8 cellular contexts compared by ENCODE assay signal in genomic region chr17:81094224-81094743, GRCh38. TPM values are rescaled to one million over a fixed set of nuclear protein-coding genes. Genes with fewer than 3 reads are reported as not detected.
A peak's percentile ranks its signal among the peaks of the same experiment; 100 is the strongest.
DNase-seq lines count a peak whose midpoint lies in the region; ATAC-seq and TF ChIP-seq lines count a peak whose summit lies in the region.

No MANE protein-coding gene starts in this region.

- no peaks in the 10 kb centered on the region for H3K9me3 Mint-ChIP-seq in activated naive CD4-positive, alpha-beta T cell treated with anti-CD3 and anti-CD28 coated beads, Interleukin-2, amount 50 U/mL, for 24 hours
- no peaks in the 10 kb centered on the region for H3K9me3 Mint-ChIP-seq in type B pancreatic cell

- no peaks in the 10 kb centered on the region for H3K36me3 Mint-ChIP-seq in activated naive CD4-positive, alpha-beta T cell treated with anti-CD3 and anti-CD28 coated beads, Interleukin-2, amount 50 U/mL, for 24 hours
- no peaks in the 10 kb centered on the region for H3K36me3 Mint-ChIP-seq in type B pancreatic cell

- H3K36me3 ChIP-seq in right lobe of liver = no peaks in the 10 kb centered on the region

- no peak for DNase-seq in activated naive CD4-positive, alpha-beta T cell (lab: John Stamatoyannopoulos, UW)
- DNase-seq in right lobe of liver (no peak), type B pancreatic cell (ENCODE audit: extremely low spot score, unreplicated experiment) (no peak), NCI-H526 (lab: John Stamatoyannopoulos, UW) (no peak)
- DNase-seq in activated effector memory CD4-positive, alpha-beta T cell treated with anti-CD3 and anti-CD28 coated beads, Interleukin-2, amount 50 U/mL, for 16 hours = no peak

- H3K4me1 Mint-ChIP-seq in activated naive CD4-positive, alpha-beta T cell treated with anti-CD3 and anti-CD28 coated beads, Interleukin-2, amount 50 U/mL, for 24 hours = peaks cover 24% of the 10 kb centered on the region
- H3K4me1 Mint-ChIP-seq in type B pancreatic cell (ENCODE audit: unreplicated experiment) = peaks cover 30% of the 10 kb centered on the region

- H3K27me3 ChIP-seq in right lobe of liver = no peaks in the 10 kb centered on the region

- no peak for TF ChIP-seq CTCF in right lobe of liver (IDR thresholded peaks at IDR 0.05)
- TF ChIP-seq CTCF in type B pancreatic cell (conservative IDR thresholded peaks at IDR 0.05) = peak; percentile 31

- H3K4me3 ChIP-seq in right lobe of liver = no peak overlapping the region

- peak overlapping the region; percentile 94 for H3K27ac ChIP-seq in angular gyrus (ENCODE audit: low read depth, low read length)
- peak overlapping the region in 2 of 3 donors; percentile 38 to 79 for H3K27ac ChIP-seq in right lobe of liver

- peaks cover 0 to 38% (median 18%) of the 10 kb centered on the region in 4 donors for H3K4me1 ChIP-seq in right lobe of liver

- H3K27ac Mint-ChIP-seq in activated naive CD4-positive, alpha-beta T cell treated with anti-CD3 and anti-CD28 coated beads, Interleukin-2, amount 50 U/mL, for 24 hours = peak overlapping the region; percentile 70
- H3K27ac Mint-ChIP-seq in type B pancreatic cell = peak overlapping the region; percentile 96

- ATAC-seq in right lobe of liver (no peak), HG02763 (IDR thresholded peaks at IDR 0.05; ENCODE audit: unreplicated experiment) (no peak)

- H3K9me3 ChIP-seq in right lobe of liver = no peaks in the 10 kb centered on the region

- 48% methylated on average over 4 of the region's 10 CpGs for WGBS in right lobe of liver (ENCODE audit: insufficient coverage, low coverage, low lambda C conversion rate, missing lambda C conversion rate)

- H3K27me3 Mint-ChIP-seq in activated naive CD4-positive, alpha-beta T cell treated with anti-CD3 and anti-CD28 coated beads, Interleukin-2, amount 50 U/mL, for 24 hours = no peaks in the 10 kb centered on the region
- H3K27me3 Mint-ChIP-seq in type B pancreatic cell = no peaks in the 10 kb centered on the region

- H3K4me3 Mint-ChIP-seq in activated naive CD4-positive, alpha-beta T cell treated with anti-CD3 and anti-CD28 coated beads, Interleukin-2, amount 50 U/mL, for 24 hours = no peak overlapping the region
- peak overlapping the region; percentile 70 for H3K4me3 Mint-ChIP-seq in type B pancreatic cell

- intact Hi-C loops in right lobe of liver (cut with DNase I) = loop anchor here in 1 of 2 donors (10.0 kb wide), 1 partner anchor 69 kb away; no protein-coding TSS in a partner anchor

- no peak for TF ChIP-seq POLR2A in right lobe of liver (IDR thresholded peaks at IDR 0.05)

RNA-seq across cellular contexts. Expression of gene BAIAP2, which starts 59.3 kb away (rescaled TPM):
- total RNA-seq in right lobe of liver (100 to 1,000 TPM in 1 of 6 experiments, 10 to 100 TPM in 5; 46.6 to 139 (median 63.3) TPM), type B pancreatic cell (ENCODE audit: low replicate concordance) (62.7 and 120 TPM in 2 replicates)
